8 cellular contexts compared by ENCODE assay signal in the genomic region with DNA sequence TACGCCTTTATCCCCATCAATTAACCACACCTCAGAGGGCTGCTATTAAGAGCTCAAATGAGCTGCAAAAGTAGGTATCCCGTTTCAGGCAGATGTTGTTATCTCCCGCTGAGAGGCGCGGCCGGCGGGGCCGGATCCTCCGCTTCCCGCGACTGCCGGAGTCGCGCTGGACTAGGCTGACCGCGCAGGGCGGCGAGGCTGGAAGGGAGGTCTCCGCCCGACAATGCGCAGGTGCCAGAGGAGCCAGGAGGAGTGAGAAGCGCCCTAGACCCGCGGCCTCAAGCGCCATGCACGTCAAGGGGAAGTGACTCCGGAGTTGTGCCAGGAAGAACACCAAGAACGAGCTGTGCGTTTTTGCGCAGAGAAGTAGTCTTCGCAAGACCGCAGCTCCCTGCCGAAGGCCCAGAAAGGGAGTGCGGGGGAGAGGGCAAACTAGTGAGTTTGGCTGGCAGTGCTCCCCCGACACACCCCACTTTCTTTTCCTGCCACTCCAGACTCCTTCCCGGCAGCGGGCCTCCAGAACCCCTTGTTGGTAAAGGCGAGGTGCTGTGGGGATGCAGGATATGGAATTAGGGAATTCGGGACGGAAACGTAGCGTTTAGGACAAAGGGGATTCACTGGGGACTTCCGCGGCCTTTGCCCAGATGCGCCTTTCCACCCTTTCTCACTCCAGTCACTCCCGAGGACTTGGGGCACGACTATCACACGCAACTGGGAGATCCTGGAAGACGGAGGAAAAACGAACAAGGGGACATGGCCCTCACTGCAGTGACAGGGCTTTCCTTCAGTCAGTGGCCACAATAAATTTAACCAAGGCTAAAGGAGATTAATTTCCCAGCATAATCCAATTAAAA. TPM values are rescaled to one million over a fixed set of nuclear protein-coding genes. Genes with fewer than 3 reads are reported as not detected.
DNase-seq lines count a peak whose midpoint lies in the region; ATAC-seq, FAIRE-seq and TF ChIP-seq lines count a peak whose summit lies in the region.

No MANE protein-coding gene starts in this region.

- H3K4me3 ChIP-seq in esophagus muscularis mucosa (peak overlapping the region; percentile 33 to 50 (median 40)), neural cell (ENCODE audit: low read length) (peak overlapping the region; percentile 64)

- no peaks in the 10 kb centered on the region for H3K9me2 ChIP-seq in neural cell (ENCODE audit: insufficient read depth, low read length)

- no peaks in the 10 kb centered on the region for H3F3A ChIP-seq in neural cell (ENCODE audit: insufficient read depth, low read length, poor library complexity, severe bottlenecking)

- no peaks in the 10 kb centered on the region for H3K79me2 ChIP-seq in neural cell (replicated peaks; ENCODE audit: insufficient read depth, low read length)

- peaks cover 0 to 4% (median 0%) of the 10 kb centered on the region in 4 donors for H3K36me3 ChIP-seq in esophagus muscularis mucosa
- H3K36me3 ChIP-seq in neural cell (ENCODE audit: insufficient read depth, low read length): no peaks in the 10 kb centered on the region

- no peak for TF ChIP-seq POLR2A in esophagus muscularis mucosa (IDR thresholded peaks at IDR 0.05; ENCODE audit: low read depth)

- H4K20me1 ChIP-seq in neural cell (ENCODE audit: insufficient read depth): no peaks in the 10 kb centered on the region

- H3K9me3 ChIP-seq in esophagus muscularis mucosa: no peaks in the 10 kb centered on the region
- no peaks in the 10 kb centered on the region for H3K9me3 ChIP-seq in neural cell (ENCODE audit: low read length)

- H3K4me2 ChIP-seq in neural cell (ENCODE audit: low read length): peak overlapping the region; percentile 49

- H3K27me3 ChIP-seq in esophagus muscularis mucosa (peaks cover 0 to 31% (median 2%) of the 10 kb centered on the region in 4 donors), neural cell (ENCODE audit: insufficient read depth, low read depth, low read length) (peaks cover 100% of the 10 kb centered on the region)

- no peak for TF ChIP-seq EP300 in esophagus muscularis mucosa (IDR thresholded peaks at IDR 0.05)
- TF ChIP-seq EP300 in neural cell (conservative IDR thresholded peaks at IDR 0.05; ENCODE audit: poor library complexity, severe bottlenecking): no peak

- WGBS in esophagus muscularis mucosa: 44% methylated on average over 44 of the region's 50 CpGs

- peaks cover 14 to 78% (median 51%) of the 10 kb centered on the region in 4 donors for H3K4me1 ChIP-seq in esophagus muscularis mucosa

- TF ChIP-seq CTCF in D721Med (IDR thresholded peaks at IDR 0.05; ENCODE audit: insufficient read depth, missing control alignments) (no peak), esophagus muscularis mucosa (IDR thresholded peaks at IDR 0.05) (no peak), neural cell (IDR thresholded peaks at IDR 0.05; ENCODE audit: poor library complexity, severe bottlenecking) (no peak)

- ATAC-seq in HG02970 (IDR thresholded peaks at IDR 0.05; ENCODE audit: low FRiP score, unreplicated experiment): no peak

- DNase-seq in D721Med (ENCODE audit: insufficient read length, low spot score): no peak
- DNase-seq in NCI-H510A (lab: John Stamatoyannopoulos, UW): peak; percentile 36
- DNase-seq in esophagus muscularis mucosa (ENCODE audit: extremely low spot score): no peak
- DNase-seq in stimulated activated CD4-positive, alpha-beta T cell treated with anti-CD3 and anti-CD28 coated beads, Interleukin-4, amount 100 ng/mL, for 1 hour: no peak
- DNase-seq in stimulated activated naive CD4-positive, alpha-beta T cell treated with Interleukin-2 at 50 U/mL for 16 hours (lab: John Stamatoyannopoulos, UW): no peak
- DNase-seq in DMS153 (lab: John Stamatoyannopoulos, UW): no peak

- intact Hi-C loops in esophagus muscularis mucosa (cut with DNase I): no loop called here

- FAIRE-seq in D721Med (lab: Jason Lieb, UNC): peak; percentile 63

- H3K9ac ChIP-seq in neural cell (ENCODE audit: low read length): no peak overlapping the region

- H3K27ac ChIP-seq in esophagus muscularis mucosa (replicated peaks in 1 of 4) (peak overlapping the region; percentile 45 to 95 (median 91)), neural cell (ENCODE audit: low read length) (no peak overlapping the region)

- TF ChIP-seq RAD21 in neural cell (conservative IDR thresholded peaks at IDR 0.05): no peak

- no peak overlapping the region for H2AFZ ChIP-seq in neural cell (ENCODE audit: low read depth, low read length)

TF ChIP-seq in neural cell, 6 proteins besides CTCF, POLR2A, EP300 and RAD21:
- TF ChIP-seq, protein P1, sequence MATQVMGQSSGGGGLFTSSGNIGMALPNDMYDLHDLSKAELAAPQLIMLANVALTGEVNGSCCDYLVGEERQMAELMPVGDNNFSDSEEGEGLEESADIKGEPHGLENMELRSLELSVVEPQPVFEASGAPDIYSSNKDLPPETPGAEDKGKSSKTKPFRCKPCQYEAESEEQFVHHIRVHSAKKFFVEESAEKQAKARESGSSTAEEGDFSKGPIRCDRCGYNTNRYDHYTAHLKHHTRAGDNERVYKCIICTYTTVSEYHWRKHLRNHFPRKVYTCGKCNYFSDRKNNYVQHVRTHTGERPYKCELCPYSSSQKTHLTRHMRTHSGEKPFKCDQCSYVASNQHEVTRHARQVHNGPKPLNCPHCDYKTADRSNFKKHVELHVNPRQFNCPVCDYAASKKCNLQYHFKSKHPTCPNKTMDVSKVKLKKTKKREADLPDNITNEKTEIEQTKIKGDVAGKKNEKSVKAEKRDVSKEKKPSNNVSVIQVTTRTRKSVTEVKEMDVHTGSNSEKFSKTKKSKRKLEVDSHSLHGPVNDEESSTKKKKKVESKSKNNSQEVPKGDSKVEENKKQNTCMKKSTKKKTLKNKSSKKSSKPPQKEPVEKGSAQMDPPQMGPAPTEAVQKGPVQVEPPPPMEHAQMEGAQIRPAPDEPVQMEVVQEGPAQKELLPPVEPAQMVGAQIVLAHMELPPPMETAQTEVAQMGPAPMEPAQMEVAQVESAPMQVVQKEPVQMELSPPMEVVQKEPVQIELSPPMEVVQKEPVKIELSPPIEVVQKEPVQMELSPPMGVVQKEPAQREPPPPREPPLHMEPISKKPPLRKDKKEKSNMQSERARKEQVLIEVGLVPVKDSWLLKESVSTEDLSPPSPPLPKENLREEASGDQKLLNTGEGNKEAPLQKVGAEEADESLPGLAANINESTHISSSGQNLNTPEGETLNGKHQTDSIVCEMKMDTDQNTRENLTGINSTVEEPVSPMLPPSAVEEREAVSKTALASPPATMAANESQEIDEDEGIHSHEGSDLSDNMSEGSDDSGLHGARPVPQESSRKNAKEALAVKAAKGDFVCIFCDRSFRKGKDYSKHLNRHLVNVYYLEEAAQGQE (IDR thresholded peaks at IDR 0.05; ENCODE audit: borderline replicate concordance): no peak
- no peak for TF ChIP-seq SMC3 (conservative IDR thresholded peaks at IDR 0.05; ENCODE audit: poor library complexity)
- TF ChIP-seq EZH2 (IDR thresholded peaks at IDR 0.05; ENCODE audit: borderline replicate concordance, insufficient read depth, low read length, poor library complexity, severe bottlenecking): peak; percentile 69

RNA-seq across cellular contexts. Expression of a gene that starts 8.0 kb away (rescaled TPM):
- total RNA-seq in esophagus muscularis mucosa: 10 to 100 TPM in 1 of 4 donors, 1 to 10 TPM in 3; 8.6 to 22.8 (median 9.5) TPM
- 0.24 and 0.42 TPM in 2 replicates for polyA plus RNA-seq in neural cell
- 0.97 and 2.0 TPM in 2 replicates for polyA minus RNA-seq in neural cell

RNA-seq across cellular contexts. Expression of a gene that starts 10.0 kb away (rescaled TPM):
- 10 to 100 TPM; 17.4 to 43.8 (median 40.6) TPM for total RNA-seq in esophagus muscularis mucosa
- polyA plus RNA-seq in neural cell: 2.1 and 2.3 TPM in 2 replicates
- 1.7 and 1.9 TPM in 2 replicates for polyA minus RNA-seq in neural cell
